1 cellular context compared by ENCODE assay signal in genomic region chr7:137664846-137665245, GRCh38.
TF ChIP-seq lines count a peak whose summit lies in the region.

No MANE protein-coding gene starts in this region.

TF ChIP-seq in GM23338, 12 proteins besides CTCF, POLR2A, EP300 and RAD21 (continued from another document):
- no peak for TF ChIP-seq ETS1 (IDR thresholded peaks at IDR 0.05)
- TF ChIP-seq CREB1 (CRISPR knock-in tag; IDR thresholded peaks at IDR 0.05; ENCODE audit: low read depth) = no peak
- TF ChIP-seq ZNF331 (CRISPR knock-in tag; IDR thresholded peaks at IDR 0.05; ENCODE audit: low read depth) = no peak
- TF ChIP-seq ZNF462 (CRISPR knock-in tag; IDR thresholded peaks at IDR 0.05) = no peak
- TF ChIP-seq NANOG (IDR thresholded peaks at IDR 0.05; ENCODE audit: borderline replicate concordance) = no peak
- TF ChIP-seq EZH2phosphoT487 (IDR thresholded peaks at IDR 0.05; ENCODE audit: unreplicated experiment) = no peak
TF ChIP-seq in GM23338: peak in this region for 0.
